In the genomic region with DNA sequence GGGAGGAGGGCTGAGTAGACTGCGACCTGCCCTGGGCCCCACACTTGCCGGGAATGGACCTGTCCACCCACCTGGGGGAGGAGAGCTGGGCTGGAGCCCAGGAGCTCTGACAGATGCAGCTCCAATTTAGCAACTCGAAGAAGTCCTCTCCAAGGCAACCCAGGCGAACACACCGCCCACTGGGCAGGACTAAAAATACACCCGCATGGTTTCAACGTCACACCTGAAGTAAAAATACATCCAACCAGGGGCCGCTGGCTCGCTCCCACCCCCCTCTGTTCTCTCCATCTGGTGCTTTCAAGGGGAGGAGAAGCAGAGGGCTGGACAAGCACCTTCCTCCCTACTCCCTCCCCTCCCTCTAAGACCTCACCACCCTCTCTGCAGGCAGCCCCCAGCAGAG, we compare ENCODE assay signal across 12 cellular contexts.
DNase-seq lines count a peak whose midpoint lies in the region; ATAC-seq and TF ChIP-seq lines count a peak whose summit lies in the region.
"Had no signal": no experiment of that assay in that cellular context is flagged by ENCODE, and none has a peak within 500 bp of the region (broad histone marks: within the 10 kb centered on the region; RNA-seq: fewer than 3 reads in every experiment).

No MANE protein-coding gene starts in this region.

- H3K27me3 ChIP-seq in thyroid gland, result no peaks in the 10 kb centered on the region

- no peak overlapping the region for H3K4me3 Mint-ChIP-seq in chondrocyte (ENCODE audit: unreplicated experiment)
- H3K4me3 Mint-ChIP-seq in activated T-cell treated with anti-CD3 and anti-CD28 coated beads, Interleukin-2, amount 50 U/mL, for 24 hours, result no peak overlapping the region
- H3K4me3 Mint-ChIP-seq: neural crest cell had no signal

- no peaks in the 10 kb centered on the region for H3K27me3 Mint-ChIP-seq in chondrocyte (ENCODE audit: low read depth)
- H3K27me3 Mint-ChIP-seq in activated T-cell treated with anti-CD3 and anti-CD28 coated beads, Interleukin-2, amount 50 U/mL, for 24 hours, result peaks cover 59% of the 10 kb centered on the region

- no peaks in the 10 kb centered on the region for H3K9me3 ChIP-seq in thyroid gland

- DNase-seq in NCI-H2171 treated with DMSO at 0.1 percent for 48 hours (lab: John Stamatoyannopoulos, UW) (peak; percentile 80), chondrocyte (ENCODE audit: low spot score) (no peak), medulla oblongata (ENCODE audit: extremely low spot score) (peak; percentile 3), thyroid gland (peak; percentile 89 to 92), NCI-H510A (lab: John Stamatoyannopoulos, UW) (no peak)
- no peak for DNase-seq in activated T-cell treated with anti-CD3 and anti-CD28 coated beads, Interleukin-2, amount 50 U/mL, for 24 hours
- no peak for DNase-seq in activated CD4-positive, alpha-beta T cell treated with anti-CD3 and anti-CD28 coated beads for 1 hour
- DNase-seq: activated gamma-delta T cell, NCI-H1694 treated with DMSO at 0.1 percent for 48 hours, T1000 had no signal

- H3K4me1 ChIP-seq in thyroid gland, result peaks cover 7 to 20% of the 10 kb centered on the region in 2 donors

- peaks cover 58% of the 10 kb centered on the region for H3K4me1 Mint-ChIP-seq in chondrocyte (ENCODE audit: low read depth)
- H3K4me1 Mint-ChIP-seq in activated T-cell treated with anti-CD3 and anti-CD28 coated beads, Interleukin-2, amount 50 U/mL, for 24 hours (ENCODE audit: low read depth), result no peaks in the 10 kb centered on the region

- no peak overlapping the region for H3K4me3 ChIP-seq in thyroid gland (replicated peaks in 1 of 3)

- peaks cover 5% of the 10 kb centered on the region for H3K36me3 Mint-ChIP-seq in chondrocyte (ENCODE audit: low read depth)
- H3K36me3 Mint-ChIP-seq in activated T-cell treated with anti-CD3 and anti-CD28 coated beads, Interleukin-2, amount 50 U/mL, for 24 hours (ENCODE audit: low read depth), result no peaks in the 10 kb centered on the region

- no peaks in the 10 kb centered on the region for H3K9me3 Mint-ChIP-seq in chondrocyte (ENCODE audit: low read depth)
- no peaks in the 10 kb centered on the region for H3K9me3 Mint-ChIP-seq in activated T-cell treated with anti-CD3 and anti-CD28 coated beads, Interleukin-2, amount 50 U/mL, for 24 hours
- H3K9me3 Mint-ChIP-seq: neural crest cell had no signal

- TF ChIP-seq POLR2A in thyroid gland (IDR thresholded peaks at IDR 0.05), result no peak

- 16 to 29% methylated on average over 7 to 9 of the region's 9 CpGs for WGBS in thyroid gland, 2 donors

- H3K27ac ChIP-seq in thyroid gland, result no peak overlapping the region

- no peaks in the 10 kb centered on the region for H3K36me3 ChIP-seq in thyroid gland

- intact Hi-C loops in thyroid gland (cut with DNase I), result no loop called here

- peak overlapping the region; percentile 34 for H3K27ac Mint-ChIP-seq in chondrocyte (ENCODE audit: unreplicated experiment)
- H3K27ac Mint-ChIP-seq in activated T-cell treated with anti-CD3 and anti-CD28 coated beads, Interleukin-2, amount 50 U/mL, for 24 hours, result no peak overlapping the region

- ATAC-seq in HG03457 (IDR thresholded peaks at IDR 0.05; ENCODE audit: unreplicated experiment), result no peak

- TF ChIP-seq CTCF in chondrocyte (IDR thresholded peaks at IDR 0.05) (no peak), thyroid gland (IDR thresholded peaks at IDR 0.05) (no peak)

Comparison
In these comparisons a context has a peak if more than half of its experiments do, and no peak if none do; other contexts are left out.
1. DNase-seq: peak in NCI-H2171 treated with DMSO at 0.1 percent for 48 hours (single experiment), medulla oblongata (single experiment) and thyroid gland (2 of 2); none in chondrocyte (single experiment), activated T-cell treated with anti-CD3 and anti-CD28 coated beads, Interleukin-2, amount 50 U/mL, for 24 hours (single experiment), activated CD4-positive, alpha-beta T cell treated with anti-CD3 and anti-CD28 coated beads for 1 hour (single experiment) and NCI-H510A (single experiment).